ENCODE assay signal across 15 cellular contexts in the genomic region with DNA sequence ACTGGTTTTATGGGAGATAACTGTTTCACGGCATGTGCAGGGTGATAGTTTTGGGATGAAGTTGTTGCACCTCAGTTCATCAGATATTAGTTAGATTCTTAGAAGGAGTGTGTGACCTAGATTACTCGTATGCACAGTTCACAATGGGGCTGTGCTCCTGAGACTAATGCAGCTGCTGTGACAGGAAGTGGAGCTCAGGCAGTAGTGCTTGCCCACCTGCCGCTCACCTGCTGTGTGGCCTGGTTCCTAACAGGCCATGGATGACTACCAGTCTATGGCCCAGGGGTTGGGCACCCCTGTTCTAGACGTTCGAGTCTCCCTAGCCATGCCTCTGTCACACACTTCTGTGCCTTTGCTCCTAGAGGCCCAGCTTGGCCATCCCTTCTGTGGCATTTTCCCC. TPM values are rescaled to one million over a fixed set of nuclear protein-coding genes. Genes with fewer than 3 reads are reported as not detected.
DNase-seq lines count a peak whose midpoint lies in the region; ATAC-seq lines count a peak whose summit lies in the region.
"Had no signal": no experiment of that assay in that cellular context is flagged by ENCODE, and none has a peak within 500 bp of the region (broad histone marks: within the 10 kb centered on the region; RNA-seq: fewer than 3 reads in every experiment).

No MANE protein-coding gene starts in this region.

- no peaks in the 10 kb centered on the region for H3K9me3 Mint-ChIP-seq in naive thymus-derived CD8-positive, alpha-beta T cell
- H3K9me3 Mint-ChIP-seq: activated naive CD4-positive, alpha-beta T cell treated with anti-CD3 and anti-CD28 coated beads, Interleukin-2, amount 50 U/mL, for 24 hours; nephron progenitor cell had no signal

- H3K27ac Mint-ChIP-seq in naive thymus-derived CD8-positive, alpha-beta T cell, result peak overlapping the region in 6 of 10 donors; percentile 27 to 79 (median 60)
- H3K27ac Mint-ChIP-seq: nephron progenitor cell had no signal

- peaks cover 0 to 63% (median 6%) of the 10 kb centered on the region in 3 donors for H3K36me3 Mint-ChIP-seq in naive thymus-derived CD8-positive, alpha-beta T cell

- ATAC-seq in naive thymus-derived CD8-positive, alpha-beta T cell, result no peak

- H3K4me3 Mint-ChIP-seq in naive thymus-derived CD8-positive, alpha-beta T cell, result no peak overlapping the region
- H3K4me3 Mint-ChIP-seq: activated naive CD4-positive, alpha-beta T cell treated with anti-CD3 and anti-CD28 coated beads, Interleukin-2, amount 50 U/mL, for 24 hours; nephron progenitor cell had no signal

- no peaks in the 10 kb centered on the region for H3K27me3 Mint-ChIP-seq in naive thymus-derived CD8-positive, alpha-beta T cell
- H3K27me3 Mint-ChIP-seq: activated naive CD4-positive, alpha-beta T cell treated with anti-CD3 and anti-CD28 coated beads, Interleukin-2, amount 50 U/mL, for 24 hours had no signal

- peaks cover 0 to 8% (median 4%) of the 10 kb centered on the region in 4 donors for H3K4me1 Mint-ChIP-seq in naive thymus-derived CD8-positive, alpha-beta T cell
- H3K4me1 Mint-ChIP-seq: nephron progenitor cell had no signal

- POLR2A ChIA-PET in naive thymus-derived CD8-positive, alpha-beta T cell (lab: Charles Lee), result interaction anchor here (1.2 to 13.1 kb wide), 3 partner anchors 9 to 19 kb away, joined by 3 to 138 read pairs (median 23); partner anchors contain the start of genes PCIF1 and ZNF335

- DNase-seq in NCI-H2029 (lab: John Stamatoyannopoulos, UW) (peak; percentile 36), NCI-H2029 treated with DMSO at 0.1 percent for 48 hours (lab: John Stamatoyannopoulos, UW) (no peak), NCI-H510A (lab: John Stamatoyannopoulos, UW) (peak; percentile 72), GDM1 (lab: John Stamatoyannopoulos, UW) (no peak), COLO829 (ENCODE audit: low spot score) (no peak)
- DNase-seq in naive thymus-derived CD8-positive, alpha-beta T cell, result peak in 1 of 10 donors; percentile 41
- DNase-seq: 8988T; central memory CD4-positive, alpha-beta T cell; glutamatergic neuron; H7; nephron progenitor cell; SW 1271; tibial artery had no signal

RNA-seq across cellular contexts. Expression of gene PCIF1, which starts 17.0 kb away (rescaled TPM):
- 10 to 100 TPM; 77.7 to 83.3 TPM for total RNA-seq in naive thymus-derived CD8-positive, alpha-beta T cell
- polyA plus RNA-seq in naive thymus-derived CD8-positive, alpha-beta T cell, result 10 to 100 TPM; 60.8 to 94.2 (median 78.7) TPM

RNA-seq across cellular contexts. Expression of gene ZNF335, which starts 20.5 kb away (rescaled TPM):
- total RNA-seq in naive thymus-derived CD8-positive, alpha-beta T cell, result 10 to 100 TPM; 53.1 to 56.2 TPM
- polyA plus RNA-seq in naive thymus-derived CD8-positive, alpha-beta T cell, result 10 to 100 TPM in 1 of 3 donors, 1 to 10 TPM in 2; 6.4 to 13.2 (median 7.8) TPM

RNA-seq across cellular contexts. Expression of gene PLTP, which starts 39.5 kb away (rescaled TPM):
- under 1 TPM in 1 of 2 experiments, not detected in 1; 0.27 TPM for total RNA-seq in naive thymus-derived CD8-positive, alpha-beta T cell
- 1 to 10 TPM in 1 of 3 donors, under 1 TPM in 2; 0.18 to 2.2 (median 0.68) TPM for polyA plus RNA-seq in naive thymus-derived CD8-positive, alpha-beta T cell

RNA-seq across cellular contexts. Expression of gene MMP9, which starts 57.2 kb away (rescaled TPM):
- total RNA-seq in naive thymus-derived CD8-positive, alpha-beta T cell, result 1 to 10 TPM in 1 of 2 experiments, under 1 TPM in 1; 0.75 to 1.3 TPM
- polyA plus RNA-seq in naive thymus-derived CD8-positive, alpha-beta T cell, result not detected
- total RNA-seq: endothelial cell of umbilical vein had no signal
- polyA plus RNA-seq: endothelial cell of umbilical vein had no signal

Comparison
In these comparisons a context has a peak if more than half of its experiments do, and no peak if none do; other contexts are left out.
1. DNase-seq: peak in NCI-H2029 (single experiment) and NCI-H510A (single experiment); none in NCI-H2029 treated with DMSO at 0.1 percent for 48 hours (single experiment), GDM1 (single experiment) and COLO829 (single experiment).